In the genomic region with DNA sequence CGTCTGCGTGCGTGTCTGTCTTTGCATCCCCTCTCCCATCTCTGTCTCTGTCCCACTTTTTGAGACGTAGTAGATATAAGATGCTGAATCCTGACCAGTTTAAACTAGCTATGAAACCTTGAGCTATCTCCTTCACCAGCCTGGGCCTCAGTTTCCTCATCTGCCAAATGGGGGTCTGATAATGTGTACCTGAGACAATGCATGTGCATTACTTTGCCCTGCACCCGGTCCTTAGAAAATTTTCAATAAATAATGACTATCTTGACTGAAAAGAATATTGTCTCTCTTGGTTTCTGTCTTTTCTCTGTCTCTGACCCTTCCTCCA, we compare ENCODE assay signal across 8 cellular contexts. TPM values are rescaled to one million over a fixed set of nuclear protein-coding genes. Genes with fewer than 3 reads are reported as not detected.
DNase-seq lines count a peak whose midpoint lies in the region; ATAC-seq and TF ChIP-seq lines count a peak whose summit lies in the region.

No MANE protein-coding gene starts in this region.

- no peaks in the 10 kb centered on the region for H3K4me1 ChIP-seq in HEK293 (ENCODE audit: control insufficient read depth, insufficient read depth, low read length)

- H3K36me3 Mint-ChIP-seq in activated T-helper 1 cell treated with anti-CD3 and anti-CD28 coated beads, Interleukin-12 subunit alpha, Interleukin-12 subunit beta, Interleukin-2, Interleukin-4 antibody, amounts not matched to agents 30 ng/mL and 10 ng/mL and 1 ng/mL, durations not matched to agents 14 hours and 24 hours and 36 hours (ENCODE audit: low read depth) = peaks cover 2% of the 10 kb centered on the region
- peaks cover 11% of the 10 kb centered on the region for H3K36me3 Mint-ChIP-seq in stimulated activated effector memory CD8-positive, alpha-beta T cell treated with anti-CD3 and anti-CD28 coated beads, Interleukin-12 subunit alpha, Interleukin-12 subunit beta, amount 100 ng/mL, for 72 hours

- no peaks in the 10 kb centered on the region for H3K9me3 Mint-ChIP-seq in activated T-helper 1 cell treated with anti-CD3 and anti-CD28 coated beads, Interleukin-12 subunit alpha, Interleukin-12 subunit beta, Interleukin-2, Interleukin-4 antibody, amounts not matched to agents 30 ng/mL and 10 ng/mL and 1 ng/mL, durations not matched to agents 14 hours and 24 hours and 36 hours
- H3K9me3 Mint-ChIP-seq in stimulated activated effector memory CD8-positive, alpha-beta T cell treated with anti-CD3 and anti-CD28 coated beads, Interleukin-12 subunit alpha, Interleukin-12 subunit beta, amount 100 ng/mL, for 72 hours = no peaks in the 10 kb centered on the region

- H3K27me3 Mint-ChIP-seq in activated T-helper 1 cell treated with anti-CD3 and anti-CD28 coated beads, Interleukin-12 subunit alpha, Interleukin-12 subunit beta, Interleukin-2, Interleukin-4 antibody, amounts not matched to agents 30 ng/mL and 10 ng/mL and 1 ng/mL, durations not matched to agents 14 hours and 24 hours and 36 hours (ENCODE audit: insufficient read depth) = no peaks in the 10 kb centered on the region

- CTCF ChIA-PET in HEK293 (lab: Yijun Ruan, JAX) = interaction anchor here (0.7 to 1.4 kb wide), 3 partner anchors 23 to 188 kb away, joined by 3 to 6 read pairs (median 4); no protein-coding TSS in a partner anchor

- no peak for TF ChIP-seq CTCF in HEK293 (tag by site-specific recombination; IDR thresholded peaks at IDR 0.05)

- intact Hi-C loops in activated T-helper 1 cell treated with anti-CD3 and anti-CD28 coated beads, Interleukin-12 subunit alpha, Interleukin-12 subunit beta, Interleukin-2, Interleukin-4 antibody, amounts not matched to agents 30 ng/mL and 10 ng/mL and 1 ng/mL, durations not matched to agents 14 hours and 24 hours and 36 hours (cut with micrococcal nuclease) = loop anchor here (1.0 to 5.0 kb wide), 4 partner anchors 99 to 1202 kb away; partner anchors contain the start of genes KDM5C, MAGED1, RIBC1 and SMC1A

- H3K9me3 ChIP-seq in HEK293 (ENCODE audit: control insufficient read depth, insufficient read depth, low read depth, low read length) = no peaks in the 10 kb centered on the region

- H3K4me3 ChIP-seq in HEK293 (ENCODE audit: low read depth, low read length) (peak overlapping the region; percentile 66), iPS-11a (ENCODE audit: low read depth, low read length) (peak overlapping the region; percentile 59)

- H3K36me3 ChIP-seq in HEK293 (ENCODE audit: control insufficient read depth in 2 of 2, insufficient read depth in 1 of 2, low read length in 2 of 2) = peaks cover 5 to 7% of the 10 kb centered on the region in 2 experiments; a peak in 2 of 3 replicates

- H3K4me3 Mint-ChIP-seq in activated T-helper 1 cell treated with anti-CD3 and anti-CD28 coated beads, Interleukin-12 subunit alpha, Interleukin-12 subunit beta, Interleukin-2, Interleukin-4 antibody, amounts not matched to agents 30 ng/mL and 10 ng/mL and 1 ng/mL, durations not matched to agents 14 hours and 24 hours and 36 hours = peak overlapping the region; percentile 90
- peak overlapping the region; percentile 76 for H3K4me3 Mint-ChIP-seq in stimulated activated effector memory CD8-positive, alpha-beta T cell treated with anti-CD3 and anti-CD28 coated beads, Interleukin-12 subunit alpha, Interleukin-12 subunit beta, amount 100 ng/mL, for 72 hours

- POLR2A ChIA-PET in HEK293 (lab: Yijun Ruan, JAX) = interaction anchor here (1.3 kb wide), 1 partner anchor 12 kb away, joined by 10 read pairs; the partner anchor contains the start of gene TSPYL2

- H3K27ac ChIP-seq in HEK293 (ENCODE audit: extremely low read depth, low read depth, low read length) = no peak overlapping the region; the same call in 1 of the 2 replicates

- peaks cover 24% of the 10 kb centered on the region for H3K4me1 Mint-ChIP-seq in activated T-helper 1 cell treated with anti-CD3 and anti-CD28 coated beads, Interleukin-12 subunit alpha, Interleukin-12 subunit beta, Interleukin-2, Interleukin-4 antibody, amounts not matched to agents 30 ng/mL and 10 ng/mL and 1 ng/mL, durations not matched to agents 14 hours and 24 hours and 36 hours (ENCODE audit: low read depth)
- peaks cover 16% of the 10 kb centered on the region for H3K4me1 Mint-ChIP-seq in stimulated activated effector memory CD8-positive, alpha-beta T cell treated with anti-CD3 and anti-CD28 coated beads, Interleukin-12 subunit alpha, Interleukin-12 subunit beta, amount 100 ng/mL, for 72 hours

- no peak for ATAC-seq in stimulated activated effector memory CD8-positive, alpha-beta T cell treated with anti-CD3 and anti-CD28 coated beads, Interleukin-12 subunit alpha, Interleukin-12 subunit beta, amount 100 ng/mL, for 72 hours
- ATAC-seq in GM18519 (IDR thresholded peaks at IDR 0.05; ENCODE audit: low FRiP score, unreplicated experiment) = no peak

- DNase-seq in activated T-helper 1 cell treated with anti-CD3 and anti-CD28 coated beads, Interleukin-12 subunit alpha, Interleukin-12 subunit beta, Interleukin-2, Interleukin-4 antibody, amounts not matched to agents 30 ng/mL and 10 ng/mL and 1 ng/mL, durations not matched to agents 14 hours and 24 hours and 36 hours (ENCODE audit: low spot score) = no peak
- no peak for DNase-seq in stimulated activated effector memory CD8-positive, alpha-beta T cell treated with anti-CD3 and anti-CD28 coated beads, Interleukin-12 subunit alpha, Interleukin-12 subunit beta, amount 100 ng/mL, for 72 hours (ENCODE audit: low spot score in 2 of 2)
- DNase-seq in NCI-H1694 (lab: John Stamatoyannopoulos, UW) (no peak), NCI-H226 (no peak), amniotic stem cell (lab: John Stamatoyannopoulos, UW) (no peak)

- H3K27ac Mint-ChIP-seq in activated T-helper 1 cell treated with anti-CD3 and anti-CD28 coated beads, Interleukin-12 subunit alpha, Interleukin-12 subunit beta, Interleukin-2, Interleukin-4 antibody, amounts not matched to agents 30 ng/mL and 10 ng/mL and 1 ng/mL, durations not matched to agents 14 hours and 24 hours and 36 hours = peak overlapping the region; percentile 86
- peak overlapping the region; percentile 75 for H3K27ac Mint-ChIP-seq in stimulated activated effector memory CD8-positive, alpha-beta T cell treated with anti-CD3 and anti-CD28 coated beads, Interleukin-12 subunit alpha, Interleukin-12 subunit beta, amount 100 ng/mL, for 72 hours

TF ChIP-seq in HEK293, 187 proteins besides CTCF, POLR2A, EP300 and RAD21 (continues in another document):
- TF ChIP-seq ZFP3 (tag by site-specific recombination; IDR thresholded peaks at IDR 0.05; ENCODE audit: low read depth) (no peak), TSHZ1 (tag by site-specific recombination; IDR thresholded peaks at IDR 0.05; ENCODE audit: borderline replicate concordance) (no peak), ZNF501 (tag by site-specific recombination; IDR thresholded peaks at IDR 0.05) (0 out of 2 replicates have a peak, but pooled peaks have one; percentile 1), ZFHX2 (tag by site-specific recombination; conservative IDR thresholded peaks at IDR 0.05) (no peak), ZBTB44 (tag by site-specific recombination; IDR thresholded peaks at IDR 0.05) (no peak), ZNF621 (tag by site-specific recombination; IDR thresholded peaks at IDR 0.05) (no peak)

RNA-seq across cellular contexts. Expression of gene KANTR, which starts 0.6 kb away (rescaled TPM):
- total RNA-seq in activated T-helper 1 cell treated with anti-CD3 and anti-CD28 coated beads, Interleukin-12 subunit alpha, Interleukin-12 subunit beta, Interleukin-2, Interleukin-4 antibody, amounts not matched to agents 30 ng/mL and 10 ng/mL and 1 ng/mL, durations not matched to agents 14 hours and 24 hours and 36 hours = 6.8 and 9.2 TPM in 2 replicates

RNA-seq across cellular contexts. Expression of gene TSPYL2, which starts 12.4 kb away (rescaled TPM):
- total RNA-seq in activated T-helper 1 cell treated with anti-CD3 and anti-CD28 coated beads, Interleukin-12 subunit alpha, Interleukin-12 subunit beta, Interleukin-2, Interleukin-4 antibody, amounts not matched to agents 30 ng/mL and 10 ng/mL and 1 ng/mL, durations not matched to agents 14 hours and 24 hours and 36 hours = 37.5 and 40.3 TPM in 2 replicates

RNA-seq across cellular contexts. Expression of gene GPR173, which starts 46.0 kb away (rescaled TPM):
- not detected in 2 replicates for total RNA-seq in activated T-helper 1 cell treated with anti-CD3 and anti-CD28 coated beads, Interleukin-12 subunit alpha, Interleukin-12 subunit beta, Interleukin-2, Interleukin-4 antibody, amounts not matched to agents 30 ng/mL and 10 ng/mL and 1 ng/mL, durations not matched to agents 14 hours and 24 hours and 36 hours
